In genomic region chr19:58045411-58046050, GRCh38 we compare ENCODE assay signal across 37 cellular contexts. TPM values are rescaled to one million over a fixed set of nuclear protein-coding genes. Genes with fewer than 3 reads are reported as not detected.
"Had no signal": no experiment of that assay in that cellular context is flagged by ENCODE, and none has a peak within 500 bp of the region (broad histone marks: within the 10 kb centered on the region; RNA-seq: fewer than 3 reads in every experiment).

No MANE protein-coding gene starts in this region.

- FAIRE-seq: colon had no signal

- H3K4me3 ChIP-seq: adrenal gland, body of pancreas, esophagus muscularis mucosa, gastrocnemius medialis had no signal

- H3K27me3 Mint-ChIP-seq: activated CD4-positive, alpha-beta memory T cell treated with anti-CD3 and anti-CD28 coated beads for 36 hours; activated CD4-positive, alpha-beta T cell treated with anti-CD3 and anti-CD28 coated beads for 36 hours; activated CD4-positive, alpha-beta T cell treated with anti-CD3 and anti-CD28 coated beads, Interleukin-2, amount 10 ng/mL, durations not matched to agents 24 days and 14 days; activated CD8-positive, alpha-beta memory T cell treated with anti-CD3 and anti-CD28 coated beads, Interleukin-2, amount 10 ng/mL, durations not matched to agents 7 days and 5 days; activated naive CD4-positive, alpha-beta T cell treated with anti-CD3 and anti-CD28 coated beads, Interleukin-2, amount 50 U/mL, for 24 hours; activated naive CD8-positive, alpha-beta T cell treated with anti-CD3 and anti-CD28 coated beads, Interleukin-2, amount 50 U/mL, for 24 hours; effector memory CD8-positive, alpha-beta T cell; T-helper 17 cell had no signal

- H3K27ac Mint-ChIP-seq: activated CD4-positive, alpha-beta memory T cell treated with anti-CD3 and anti-CD28 coated beads for 36 hours; activated CD4-positive, alpha-beta T cell treated with anti-CD3 and anti-CD28 coated beads for 36 hours; activated CD4-positive, alpha-beta T cell treated with anti-CD3 and anti-CD28 coated beads, Interleukin-2, amount 10 ng/mL, durations not matched to agents 24 days and 14 days; activated CD8-positive, alpha-beta memory T cell treated with anti-CD3 and anti-CD28 coated beads, Interleukin-2, amount 10 ng/mL, durations not matched to agents 7 days and 5 days; activated CD8-positive, alpha-beta T cell treated with anti-CD3 and anti-CD28 coated beads, Interleukin-2, amount 10 ng/mL, durations not matched to agents 7 days and 5 days; activated naive CD4-positive, alpha-beta T cell treated with anti-CD3 and anti-CD28 coated beads for 36 hours; activated naive CD4-positive, alpha-beta T cell treated with anti-CD3 and anti-CD28 coated beads, Interleukin-2, amount 50 U/mL, for 24 hours; activated naive CD8-positive, alpha-beta T cell treated with anti-CD3 and anti-CD28 coated beads for 36 hours; activated naive CD8-positive, alpha-beta T cell treated with anti-CD3 and anti-CD28 coated beads, Interleukin-2, amount 50 U/mL, for 24 hours; activated T-helper 1 cell treated with anti-CD3 and anti-CD28 coated beads, Interleukin-12 subunit alpha, Interleukin-12 subunit beta, Interleukin-2, Interleukin-4 antibody, amounts not matched to agents 30 ng/mL and 10 ng/mL and 1 ng/mL, durations not matched to agents 14 hours and 24 hours and 36 hours; activated T-helper 2 cell treated with anti-CD3 and anti-CD28 coated beads, Interferon-gamma antibody, Interleukin-2, Interleukin-4, amounts not matched to agents 10 μg/mL and 5 μg/mL and 100 μg/mL, durations not matched to agents 14 hours and 24 hours and 36 hours; T-helper 17 cell; T-helper 2 cell treated with Interferon-gamma antibody and Interleukin-4, amounts not matched to agents 5 μg/mL and 100 μg/mL, for 36 hours had no signal

- H3K4me3 Mint-ChIP-seq: activated CD4-positive, alpha-beta memory T cell treated with anti-CD3 and anti-CD28 coated beads for 36 hours; activated CD4-positive, alpha-beta T cell treated with anti-CD3 and anti-CD28 coated beads for 36 hours; activated CD4-positive, alpha-beta T cell treated with anti-CD3 and anti-CD28 coated beads, Interleukin-2, amount 10 ng/mL, durations not matched to agents 24 days and 14 days; activated CD8-positive, alpha-beta memory T cell treated with anti-CD3 and anti-CD28 coated beads, Interleukin-2, amount 10 ng/mL, durations not matched to agents 7 days and 5 days; activated CD8-positive, alpha-beta T cell treated with anti-CD3 and anti-CD28 coated beads, Interleukin-2, amount 10 ng/mL, durations not matched to agents 7 days and 5 days; activated naive CD4-positive, alpha-beta T cell treated with anti-CD3 and anti-CD28 coated beads for 36 hours; activated naive CD4-positive, alpha-beta T cell treated with anti-CD3 and anti-CD28 coated beads, Interleukin-2, amount 50 U/mL, for 24 hours; activated naive CD8-positive, alpha-beta T cell treated with anti-CD3 and anti-CD28 coated beads for 36 hours; activated naive CD8-positive, alpha-beta T cell treated with anti-CD3 and anti-CD28 coated beads, Interleukin-2, amount 50 U/mL, for 24 hours; activated T-helper 1 cell treated with anti-CD3 and anti-CD28 coated beads, Interleukin-12 subunit alpha, Interleukin-12 subunit beta, Interleukin-2, Interleukin-4 antibody, amounts not matched to agents 30 ng/mL and 10 ng/mL and 1 ng/mL, durations not matched to agents 14 hours and 24 hours and 36 hours; effector memory CD8-positive, alpha-beta T cell; T-helper 17 cell; T-helper 2 cell treated with Interferon-gamma antibody and Interleukin-4, amounts not matched to agents 5 μg/mL and 100 μg/mL, for 36 hours had no signal

- ATAC-seq: activated CD4-positive, alpha-beta T cell treated with anti-CD3 and anti-CD28 coated beads for 36 hours; activated CD8-positive, alpha-beta memory T cell treated with anti-CD3 and anti-CD28 coated beads, Interleukin-2, amount 10 ng/mL, durations not matched to agents 7 days and 5 days; activated CD8-positive, alpha-beta T cell treated with anti-CD3 and anti-CD28 coated beads, Interleukin-2, amount 10 ng/mL, durations not matched to agents 7 days and 5 days; activated naive CD8-positive, alpha-beta T cell treated with anti-CD3 and anti-CD28 coated beads, Interleukin-2, amount 50 U/mL, for 24 hours; body of pancreas; effector memory CD8-positive, alpha-beta T cell; foreskin keratinocyte; gastrocnemius medialis; T-helper 17 cell had no signal

- DNase-seq: activated CD4-positive, alpha-beta memory T cell treated with anti-CD3 and anti-CD28 coated beads for 36 hours; activated CD4-positive, alpha-beta T cell treated with anti-CD3 and anti-CD28 coated beads for 36 hours; activated CD4-positive, alpha-beta T cell treated with anti-CD3 and anti-CD28 coated beads, Interleukin-2, amount 10 ng/mL, durations not matched to agents 24 days and 14 days; activated CD4-positive, CD25-positive, alpha-beta regulatory T cell; activated CD4-positive, CD25-positive, alpha-beta regulatory T cell treated with anti-CD3 and anti-CD28 coated beads, Interleukin-2, amount 50 U/mL, for 72 hours; activated CD8-positive, alpha-beta memory T cell treated with anti-CD3 and anti-CD28 coated beads, Interleukin-2, amount 10 ng/mL, durations not matched to agents 7 days and 5 days; activated CD8-positive, alpha-beta memory T cell treated with anti-CD3 and anti-CD28 coated beads, Interleukin-2, amount 50 U/mL, for 4 hours; activated CD8-positive, alpha-beta T cell treated with anti-CD3 and anti-CD28 coated beads, Interleukin-2, amount 10 ng/mL, durations not matched to agents 7 days and 5 days; activated effector memory CD4-positive, alpha-beta T cell treated with anti-CD3 and anti-CD28 coated beads, Interleukin-2, amount 50 U/mL, for 16 hours; activated naive CD4-positive, alpha-beta T cell treated with anti-CD3 and anti-CD28 coated beads for 36 hours; activated naive CD8-positive, alpha-beta T cell treated with anti-CD3 and anti-CD28 coated beads for 36 hours; activated naive CD8-positive, alpha-beta T cell treated with anti-CD3 and anti-CD28 coated beads, Interleukin-2, amount 50 U/mL, for 24 hours; activated T-cell treated with anti-CD3 and anti-CD28 coated beads, Interleukin-2, amount 50 U/mL, for 1 hour; activated T-cell treated with anti-CD3 and anti-CD28 coated beads, Interleukin-2, amount 50 U/mL, for 48 hours; adrenal gland; amygdala; aorta; body of pancreas; caudate nucleus; cortex of kidney; dermis blood vessel endothelial cell; effector CD4-positive, alpha-beta T cell; effector memory CD8-positive, alpha-beta T cell; erythroblast; foreskin keratinocyte; gastrocnemius medialis; T-helper 1 cell; T-helper 17 cell; T1000; WERI-Rb-1 had no signal

- H3K4me1 Mint-ChIP-seq: activated CD4-positive, alpha-beta T cell treated with anti-CD3 and anti-CD28 coated beads for 36 hours; activated CD4-positive, alpha-beta T cell treated with anti-CD3 and anti-CD28 coated beads, Interleukin-2, amount 10 ng/mL, durations not matched to agents 24 days and 14 days; activated CD8-positive, alpha-beta memory T cell treated with anti-CD3 and anti-CD28 coated beads, Interleukin-2, amount 10 ng/mL, durations not matched to agents 7 days and 5 days; activated naive CD4-positive, alpha-beta T cell treated with anti-CD3 and anti-CD28 coated beads, Interleukin-2, amount 50 U/mL, for 24 hours; activated naive CD8-positive, alpha-beta T cell treated with anti-CD3 and anti-CD28 coated beads for 36 hours; activated naive CD8-positive, alpha-beta T cell treated with anti-CD3 and anti-CD28 coated beads, Interleukin-2, amount 50 U/mL, for 24 hours; T-helper 17 cell had no signal

- H3K9me3 ChIP-seq: gastrocnemius medialis had no signal

- H3K36me3 ChIP-seq: adrenal gland, esophagus muscularis mucosa, gastrocnemius medialis, WERI-Rb-1 had no signal

- H3K27me3 ChIP-seq: adrenal gland, body of pancreas, foreskin keratinocyte, gastrocnemius medialis had no signal

- H3K4me1 ChIP-seq: adrenal gland, body of pancreas, esophagus muscularis mucosa, foreskin keratinocyte, gastrocnemius medialis had no signal

- H3K27ac ChIP-seq: adrenal gland, body of pancreas, esophagus muscularis mucosa, foreskin keratinocyte, gastrocnemius medialis, WERI-Rb-1 had no signal

RNA-seq across cellular contexts. Expression of gene ZSCAN1, which starts 11.7 kb away (rescaled TPM):
- total RNA-seq: activated CD4-positive, alpha-beta memory T cell treated with anti-CD3 and anti-CD28 coated beads for 36 hours; activated CD4-positive, alpha-beta T cell treated with anti-CD3 and anti-CD28 coated beads for 36 hours; activated CD4-positive, alpha-beta T cell treated with anti-CD3 and anti-CD28 coated beads, Interleukin-2, amount 10 ng/mL, durations not matched to agents 24 days and 14 days; activated CD8-positive, alpha-beta memory T cell treated with anti-CD3 and anti-CD28 coated beads for 36 hours; activated CD8-positive, alpha-beta memory T cell treated with anti-CD3 and anti-CD28 coated beads, Interleukin-2, amount 10 ng/mL, durations not matched to agents 7 days and 5 days; activated CD8-positive, alpha-beta T cell treated with anti-CD3 and anti-CD28 coated beads, Interleukin-2, amount 10 ng/mL, durations not matched to agents 7 days and 5 days; activated naive CD4-positive, alpha-beta T cell treated with anti-CD3 and anti-CD28 coated beads for 36 hours; activated naive CD8-positive, alpha-beta T cell treated with anti-CD3 and anti-CD28 coated beads for 36 hours; activated T-helper 1 cell treated with anti-CD3 and anti-CD28 coated beads, Interleukin-12 subunit alpha, Interleukin-12 subunit beta, Interleukin-2, Interleukin-4 antibody, amounts not matched to agents 30 ng/mL and 10 ng/mL and 1 ng/mL, durations not matched to agents 14 hours and 24 hours and 36 hours; activated T-helper 2 cell treated with anti-CD3 and anti-CD28 coated beads, Interferon-gamma antibody, Interleukin-2, Interleukin-4, amounts not matched to agents 10 μg/mL and 5 μg/mL and 100 μg/mL, durations not matched to agents 14 hours and 24 hours and 36 hours; aorta; body of pancreas; dermis blood vessel endothelial cell; esophagus muscularis mucosa; foreskin keratinocyte; gastrocnemius medialis; T-helper 17 cell had no signal

RNA-seq across cellular contexts. Expression of gene ZNF135, which starts 13.6 kb away (rescaled TPM):
- total RNA-seq: activated CD4-positive, alpha-beta T cell treated with anti-CD3 and anti-CD28 coated beads, Interleukin-2, amount 10 ng/mL, durations not matched to agents 24 days and 14 days; activated T-helper 2 cell treated with anti-CD3 and anti-CD28 coated beads, Interferon-gamma antibody, Interleukin-2, Interleukin-4, amounts not matched to agents 10 μg/mL and 5 μg/mL and 100 μg/mL, durations not matched to agents 14 hours and 24 hours and 36 hours had no signal
